In genomic region chr16:1512774-1513173, GRCh38 we compare ENCODE assay signal across 21 cellular contexts. TPM values are rescaled to one million over a fixed set of nuclear protein-coding genes. Genes with fewer than 3 reads are reported as not detected.
DNase-seq lines count a peak whose midpoint lies in the region; ATAC-seq and TF ChIP-seq lines count a peak whose summit lies in the region.
"Had no signal": no experiment of that assay in that cellular context is flagged by ENCODE, and none has a peak within 500 bp of the region (broad histone marks: within the 10 kb centered on the region; RNA-seq: fewer than 3 reads in every experiment).

No MANE protein-coding gene starts in this region.

- WGBS in right cardiac atrium, result 70% methylated on average over 15 of the region's 15 CpGs

- H3K4me1 ChIP-seq in right cardiac atrium (ENCODE audit: control insufficient read depth, insufficient read depth, low read length), result peaks cover 4% of the 10 kb centered on the region
- H3K4me1 ChIP-seq in BE2C, result peaks cover 17% of the 10 kb centered on the region
- H3K4me1 ChIP-seq: A549, Peyer's patch had no signal

- no peak overlapping the region for H3K27ac ChIP-seq in right cardiac atrium (ENCODE audit: low read length)
- H3K27ac ChIP-seq: A549, Peyer's patch had no signal

- H3K9me3 Mint-ChIP-seq in endothelial cell (ENCODE audit: unreplicated experiment) (no peaks in the 10 kb centered on the region), mesothelial cell of epicardium (peaks cover 12% of the 10 kb centered on the region)

- ATAC-seq in right cardiac atrium (peak in 1 of 2 donors; percentile 74), Right ventricle myocardium superior (ENCODE audit: poor library complexity) (no peak), HG03159 (IDR thresholded peaks at IDR 0.05; ENCODE audit: unreplicated experiment) (no peak)

- peaks cover 16% of the 10 kb centered on the region for H3K27me3 Mint-ChIP-seq in endothelial cell (ENCODE audit: unreplicated experiment)
- no peaks in the 10 kb centered on the region for H3K27me3 Mint-ChIP-seq in mesothelial cell of epicardium (ENCODE audit: low read depth)
- H3K27me3 Mint-ChIP-seq: B cell had no signal

- H3K4me3 ChIP-seq in right cardiac atrium (ENCODE audit: low read length), result no peak overlapping the region
- no peak overlapping the region for H3K4me3 ChIP-seq in BE2C (ENCODE audit: low read depth, low read length)
- H3K4me3 ChIP-seq: A549, Peyer's patch had no signal

- TF ChIP-seq CTCF in endothelial cell (IDR thresholded peaks at IDR 0.05; ENCODE audit: unreplicated experiment), result no peak
- no peak for TF ChIP-seq CTCF in BE2C (IDR thresholded peaks at IDR 0.05; ENCODE audit: low read depth, low read length)
- TF ChIP-seq CTCF in mesothelial cell of epicardium (IDR thresholded peaks at IDR 0.05; ENCODE audit: unreplicated experiment), result no peak

- no peak overlapping the region for H3K27ac Mint-ChIP-seq in endothelial cell (ENCODE audit: unreplicated experiment)
- no peak overlapping the region for H3K27ac Mint-ChIP-seq in mesothelial cell of epicardium
- H3K27ac Mint-ChIP-seq: B cell had no signal

- no peaks in the 10 kb centered on the region for H3K4me1 Mint-ChIP-seq in endothelial cell (ENCODE audit: unreplicated experiment)
- no peaks in the 10 kb centered on the region for H3K4me1 Mint-ChIP-seq in mesothelial cell of epicardium
- H3K4me1 Mint-ChIP-seq: B cell had no signal

- no peaks in the 10 kb centered on the region for H3K9me3 ChIP-seq in right cardiac atrium (ENCODE audit: control insufficient read depth, low read length)
- no peaks in the 10 kb centered on the region for H3K9me3 ChIP-seq in BE2C

- peak in 2 of 3 donors; percentile 40 to 62 for DNase-seq in right cardiac atrium
- DNase-seq in Right ventricle myocardium superior, result no peak
- no peak for DNase-seq in endothelial cell (ENCODE audit: low spot score)
- peak; percentile 39 to 73 for DNase-seq in lung microvascular endothelial cell (ENCODE audit: low read depth in 2 of 2)
- DNase-seq in BE2C, result no peak
- DNase-seq in mesothelial cell of epicardium (ENCODE audit: low spot score in 2 of 2, unreplicated experiment in 2 of 2), result no peak
- DNase-seq: GDM1, GOT3, HCEC 1CT, Kasumi-1, NCI-H1694, NCI-H2081, NCI-H2171, NCI-H345, NCI-H524 treated with DMSO at 0.1 percent for 48 hours, Peyer's patch had no signal

- peak overlapping the region; percentile 21 for H3K4me3 Mint-ChIP-seq in endothelial cell (ENCODE audit: unreplicated experiment)
- H3K4me3 Mint-ChIP-seq in mesothelial cell of epicardium, result no peak overlapping the region
- H3K4me3 Mint-ChIP-seq: B cell had no signal

- intact Hi-C loops in right cardiac atrium (cut with DNase I) (no loop called here), Right ventricle myocardium superior (cut with DNase I) (no loop called here)

- peaks cover 12% of the 10 kb centered on the region for H3K36me3 ChIP-seq in BE2C

- H3K36me3 Mint-ChIP-seq in endothelial cell (ENCODE audit: low read depth, unreplicated experiment) (peaks cover 36% of the 10 kb centered on the region), mesothelial cell of epicardium (peaks cover 42% of the 10 kb centered on the region)

- H3K27me3 ChIP-seq in right cardiac atrium (ENCODE audit: control insufficient read depth, insufficient read depth) (no peaks in the 10 kb centered on the region), BE2C (no peaks in the 10 kb centered on the region)
- H3K27me3 ChIP-seq: Peyer's patch had no signal

RNA-seq across cellular contexts. Expression of gene TELO2, which starts 19.6 kb away (rescaled TPM):
- 10 to 100 TPM; 21.2 to 29.2 (median 23.2) TPM for total RNA-seq in right cardiac atrium
- polyA plus RNA-seq in right cardiac atrium, result 24.6 TPM
- 18.8 TPM for total RNA-seq in Right ventricle myocardium superior
- total RNA-seq in endothelial cell (ENCODE audit: unreplicated experiment), result 64.5 TPM
- total RNA-seq in lung microvascular endothelial cell, result 10.2 and 17.9 TPM in 2 replicates
- 110 TPM for polyA plus RNA-seq in BE2C (2012; ENCODE audit: insufficient read depth, insufficient read length, low read depth)
- 66.7 to 70.2 TPM (median 69.8 TPM) in 3 replicates for total RNA-seq in mesothelial cell of epicardium

RNA-seq across cellular contexts. Expression of gene TMEM204, which starts 20.7 kb away (rescaled TPM):
- total RNA-seq in right cardiac atrium, result 10 to 100 TPM; 19.0 to 22.1 (median 20.9) TPM
- polyA plus RNA-seq in right cardiac atrium, result 32.2 TPM
- total RNA-seq in Right ventricle myocardium superior, result 28.9 TPM
- 66.3 TPM for total RNA-seq in endothelial cell (ENCODE audit: unreplicated experiment)
- 89.6 and 101 TPM in 2 replicates for total RNA-seq in lung microvascular endothelial cell
- 21.0 TPM for polyA plus RNA-seq in BE2C (2012; ENCODE audit: insufficient read depth, insufficient read length, low read depth)
- 6.6 to 7.7 TPM (median 6.9 TPM) in 3 replicates for total RNA-seq in mesothelial cell of epicardium
- total RNA-seq: MCF 10A, OCI-LY7 had no signal
- polyA plus RNA-seq: A549 had no signal

RNA-seq across cellular contexts. Expression of gene PTX4, which starts 24.0 kb away (rescaled TPM):
- total RNA-seq in right cardiac atrium, result under 1 TPM in 2 of 4 donors, not detected in 2; 0.18 to 0.28 TPM
- polyA plus RNA-seq in right cardiac atrium, result 0.09 TPM
- total RNA-seq in Right ventricle myocardium superior, result 0.16 TPM
- 0.21 TPM for total RNA-seq in endothelial cell (ENCODE audit: unreplicated experiment)
- total RNA-seq in lung microvascular endothelial cell, result under 0.01 TPM in 1 of 2 replicates, not detected in the other
- not detected for polyA plus RNA-seq in BE2C (2012; ENCODE audit: insufficient read depth, insufficient read length, low read depth)
- total RNA-seq in mesothelial cell of epicardium, result not detected in 3 replicates
- total RNA-seq: B cell, MCF 10A, OCI-LY7, Peyer's patch had no signal
- polyA plus RNA-seq: A549 had no signal

RNA-seq across cellular contexts. Expression of gene CLCN7, which starts 37.9 kb away (rescaled TPM):
- total RNA-seq in right cardiac atrium, result 10 to 100 TPM; 32.9 to 54.8 (median 49.0) TPM
- polyA plus RNA-seq in right cardiac atrium, result 35.7 TPM
- total RNA-seq in Right ventricle myocardium superior, result 45.0 TPM
- total RNA-seq in endothelial cell (ENCODE audit: unreplicated experiment), result 99.1 TPM
- 62.5 and 69.8 TPM in 2 replicates for total RNA-seq in lung microvascular endothelial cell
- 139 TPM for polyA plus RNA-seq in BE2C (2012; ENCODE audit: insufficient read depth, insufficient read length, low read depth)
- 94.5 to 96.1 TPM (median 94.6 TPM) in 3 replicates for total RNA-seq in mesothelial cell of epicardium

Comparison
In these comparisons a context has a peak if more than half of its experiments do, and no peak if none do; other contexts are left out.
1. DNase-seq: peak in right cardiac atrium (2 of 3) and lung microvascular endothelial cell (2 of 2); none in Right ventricle myocardium superior (single experiment), endothelial cell (single experiment), BE2C (single experiment) and mesothelial cell of epicardium (0 of 2).